ENCODE assay signal across 1 cellular context in the genomic region with DNA sequence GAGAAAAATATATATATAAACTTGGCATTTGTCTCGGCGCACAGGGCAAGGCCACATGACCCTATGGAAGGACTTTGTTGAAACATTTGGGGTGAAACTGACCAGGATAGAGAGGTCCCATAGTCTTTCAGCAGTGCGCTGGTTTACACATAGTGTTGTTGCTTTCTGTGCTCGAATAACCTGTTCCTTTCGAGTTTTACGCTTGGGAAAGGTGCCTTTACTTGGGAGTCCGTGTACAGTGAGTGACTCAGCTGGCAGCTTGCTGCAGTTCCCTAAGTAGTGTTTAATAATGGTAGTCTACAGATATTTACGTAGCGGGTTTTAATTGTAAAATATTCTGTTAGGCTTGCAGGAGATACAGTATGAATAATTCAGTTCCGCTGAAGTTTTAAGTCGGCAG.
TF ChIP-seq lines count a peak whose summit lies in the region.

No MANE protein-coding gene starts in this region.

TF ChIP-seq in H1, 55 proteins besides CTCF, POLR2A, EP300 and RAD21:
- TF ChIP-seq SAP30 (IDR thresholded peaks at IDR 0.05; ENCODE audit: insufficient read depth, insufficient replicate concordance, low read length) (no peak), MAFK (IDR thresholded peaks at IDR 0.05; ENCODE audit: low read depth, low read length) (no peak), ASH2L (IDR thresholded peaks at IDR 0.05; ENCODE audit: low read length) (no peak), KDM5A (IDR thresholded peaks at IDR 0.05; ENCODE audit: low read length) (no peak), KDM4A (IDR thresholded peaks at IDR 0.05; ENCODE audit: low read depth, low read length, severe bottlenecking) (no peak), CHD1 (IDR thresholded peaks at IDR 0.05; ENCODE audit: low read depth, low read length) (no peak), CREB1 (IDR thresholded peaks at IDR 0.05) (no peak), SIRT6 (IDR thresholded peaks at IDR 0.05; ENCODE audit: low read length) (no peak), RFX5 (IDR thresholded peaks at IDR 0.05; ENCODE audit: borderline replicate concordance, low read depth, low read length) (no peak), TAF1 (IDR thresholded peaks at IDR 0.05; ENCODE audit: low read depth, low read length) (no peak), SUZ12 (IDR thresholded peaks at IDR 0.05; ENCODE audit: low read length) (no peak), RBBP5 (IDR thresholded peaks at IDR 0.05; ENCODE audit: borderline replicate concordance, low read depth, low read length) (no peak), SP4 (IDR thresholded peaks at IDR 0.05; ENCODE audit: low read length) (no peak), NANOG (IDR thresholded peaks at IDR 0.05; ENCODE audit: insufficient read depth, low read depth, low read length, poor library complexity, severe bottlenecking) (no peak)
- TF ChIP-seq, protein P1, sequence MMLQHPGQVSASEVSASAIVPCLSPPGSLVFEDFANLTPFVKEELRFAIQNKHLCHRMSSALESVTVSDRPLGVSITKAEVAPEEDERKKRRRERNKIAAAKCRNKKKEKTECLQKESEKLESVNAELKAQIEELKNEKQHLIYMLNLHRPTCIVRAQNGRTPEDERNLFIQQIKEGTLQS (IDR thresholded peaks at IDR 0.05; ENCODE audit: insufficient read depth, low read depth, low read length): no peak
- TF ChIP-seq, protein P2, sequence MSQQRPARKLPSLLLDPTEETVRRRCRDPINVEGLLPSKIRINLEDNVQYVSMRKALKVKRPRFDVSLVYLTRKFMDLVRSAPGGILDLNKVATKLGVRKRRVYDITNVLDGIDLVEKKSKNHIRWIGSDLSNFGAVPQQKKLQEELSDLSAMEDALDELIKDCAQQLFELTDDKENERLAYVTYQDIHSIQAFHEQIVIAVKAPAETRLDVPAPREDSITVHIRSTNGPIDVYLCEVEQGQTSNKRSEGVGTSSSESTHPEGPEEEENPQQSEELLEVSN (IDR thresholded peaks at IDR 0.05): no peak
